8 cellular contexts compared by ENCODE assay signal in genomic region chrX:68727696-68728095, GRCh38.
"Had no signal": no experiment of that assay in that cellular context is flagged by ENCODE, and none has a peak within 500 bp of the region (broad histone marks: within the 10 kb centered on the region; RNA-seq: fewer than 3 reads in every experiment).

No MANE protein-coding gene starts in this region.

- FAIRE-seq: H1, H54, HepG2 had no signal

- H3K27ac ChIP-seq: HL-60 had no signal

- ATAC-seq: GM23338, HepG2 had no signal

- H3K4me3 ChIP-seq: GM23338 had no signal

- DNase-seq: H9, HCEC 1CT, KBM-7 had no signal
